In genomic region chr13:29593605-29594297, GRCh38 we compare ENCODE assay signal across 8 cellular contexts. TPM values are rescaled to one million over a fixed set of nuclear protein-coding genes. Genes with fewer than 3 reads are reported as not detected.
A peak's percentile ranks its signal among the peaks of the same experiment; 100 is the strongest.
DNase-seq lines count a peak whose midpoint lies in the region; ATAC-seq and TF ChIP-seq lines count a peak whose summit lies in the region.

No MANE protein-coding gene starts in this region.

- H3K27me3 Mint-ChIP-seq in activated naive CD4-positive, alpha-beta T cell treated with anti-CD3 and anti-CD28 coated beads for 36 hours (ENCODE audit: low read depth), result no peaks in the 10 kb centered on the region
- H3K27me3 Mint-ChIP-seq in activated CD8-positive, alpha-beta T cell treated with anti-CD3 and anti-CD28 coated beads, Interleukin-2, amount 10 ng/mL, durations not matched to agents 7 days and 5 days (ENCODE audit: low read depth), result no peaks in the 10 kb centered on the region

- no peaks in the 10 kb centered on the region for H3K9me3 ChIP-seq in hepatocyte (ENCODE audit: low read depth)
- H3K9me3 ChIP-seq in tibial artery, result no peaks in the 10 kb centered on the region

- CTCF ChIA-PET in activated naive CD4-positive, alpha-beta T cell treated with anti-CD3 and anti-CD28 coated beads for 36 hours (lab: Charles Lee), result no interaction called here
- CTCF ChIA-PET in activated CD8-positive, alpha-beta T cell treated with anti-CD3 and anti-CD28 coated beads, Interleukin-2, amount 10 ng/mL, durations not matched to agents 7 days and 5 days (lab: Charles Lee), result no interaction called here

- no peaks in the 10 kb centered on the region for H3K36me3 ChIP-seq in hepatocyte (replicated peaks; ENCODE audit: insufficient read depth, low read depth)
- H3K36me3 ChIP-seq in tibial artery, result no peaks in the 10 kb centered on the region

- H3K79me2 ChIP-seq in hepatocyte, result peaks cover 61% of the 10 kb centered on the region

- peaks cover 27% of the 10 kb centered on the region for H4K20me1 ChIP-seq in hepatocyte (ENCODE audit: insufficient read depth, poor library complexity, severe bottlenecking)

- intact Hi-C loops in activated naive CD4-positive, alpha-beta T cell treated with anti-CD3 and anti-CD28 coated beads for 36 hours (cut with micrococcal nuclease), result loop anchor here (2.0 to 10.0 kb wide), 7 partner anchors 341 to 1611 kb away; partner anchors contain the start of genes HMGB1, POMP, SLC46A3 and USPL1
- intact Hi-C loops in tibial artery (cut with DNase I; ENCODE audit: low total_unique reads), result no loop called here

- peaks cover 35% of the 10 kb centered on the region for H3K36me3 Mint-ChIP-seq in activated naive CD4-positive, alpha-beta T cell treated with anti-CD3 and anti-CD28 coated beads for 36 hours (ENCODE audit: low read depth)
- peaks cover 22% of the 10 kb centered on the region for H3K36me3 Mint-ChIP-seq in activated CD8-positive, alpha-beta T cell treated with anti-CD3 and anti-CD28 coated beads, Interleukin-2, amount 10 ng/mL, durations not matched to agents 7 days and 5 days (ENCODE audit: low read depth)

- POLR2A ChIA-PET in activated CD8-positive, alpha-beta T cell treated with anti-CD3 and anti-CD28 coated beads, Interleukin-2, amount 10 ng/mL, durations not matched to agents 7 days and 5 days (lab: Charles Lee), result no interaction called here

- peak overlapping the region; percentile 95 for H3K4me2 ChIP-seq in hepatocyte

- no peaks in the 10 kb centered on the region for H3K9me3 Mint-ChIP-seq in activated naive CD4-positive, alpha-beta T cell treated with anti-CD3 and anti-CD28 coated beads for 36 hours
- no peaks in the 10 kb centered on the region for H3K9me3 Mint-ChIP-seq in activated CD8-positive, alpha-beta T cell treated with anti-CD3 and anti-CD28 coated beads, Interleukin-2, amount 10 ng/mL, durations not matched to agents 7 days and 5 days (ENCODE audit: insufficient read depth)

- no peaks in the 10 kb centered on the region for H3K9me2 ChIP-seq in hepatocyte (replicated peaks; ENCODE audit: insufficient read depth)

- no peak for ATAC-seq in activated CD8-positive, alpha-beta T cell treated with anti-CD3 and anti-CD28 coated beads, Interleukin-2, amount 10 ng/mL, durations not matched to agents 7 days and 5 days

- peaks cover 4% of the 10 kb centered on the region for H3K4me1 ChIP-seq in hepatocyte (ENCODE audit: insufficient read depth)
- peaks cover 0 to 32% (median 21%) of the 10 kb centered on the region in 4 donors for H3K4me1 ChIP-seq in tibial artery

- H3K4me1 Mint-ChIP-seq in activated naive CD4-positive, alpha-beta T cell treated with anti-CD3 and anti-CD28 coated beads for 36 hours (ENCODE audit: low read depth), result peaks cover 56% of the 10 kb centered on the region
- peaks cover 49% of the 10 kb centered on the region for H3K4me1 Mint-ChIP-seq in activated CD8-positive, alpha-beta T cell treated with anti-CD3 and anti-CD28 coated beads, Interleukin-2, amount 10 ng/mL, durations not matched to agents 7 days and 5 days (ENCODE audit: low read depth)

- H3K27ac Mint-ChIP-seq in activated naive CD4-positive, alpha-beta T cell treated with anti-CD3 and anti-CD28 coated beads for 36 hours, result peak overlapping the region; percentile 95
- peak overlapping the region; percentile 95 for H3K27ac Mint-ChIP-seq in activated CD8-positive, alpha-beta T cell treated with anti-CD3 and anti-CD28 coated beads, Interleukin-2, amount 10 ng/mL, durations not matched to agents 7 days and 5 days

- H2AFZ ChIP-seq in hepatocyte, result no peak overlapping the region

- peaks cover 9% of the 10 kb centered on the region for H3K27me3 ChIP-seq in hepatocyte
- no peaks in the 10 kb centered on the region for H3K27me3 ChIP-seq in tibial artery

- TF ChIP-seq CTCF in hepatocyte (IDR thresholded peaks at IDR 0.05; ENCODE audit: poor library complexity) (no peak), tibial artery (IDR thresholded peaks at IDR 0.05) (no peak)

- H3K4me3 Mint-ChIP-seq in activated naive CD4-positive, alpha-beta T cell treated with anti-CD3 and anti-CD28 coated beads for 36 hours, result peak overlapping the region; percentile 90
- H3K4me3 Mint-ChIP-seq in activated CD8-positive, alpha-beta T cell treated with anti-CD3 and anti-CD28 coated beads, Interleukin-2, amount 10 ng/mL, durations not matched to agents 7 days and 5 days, result peak overlapping the region; percentile 90

- DNase-seq in activated naive CD4-positive, alpha-beta T cell treated with anti-CD3 and anti-CD28 coated beads for 36 hours, result no peak
- no peak for DNase-seq in activated naive CD4-positive, alpha-beta T cell treated with Interleukin-2 at 50 U/mL for 16 hours
- DNase-seq in activated CD8-positive, alpha-beta T cell treated with anti-CD3 and anti-CD28 coated beads, Interleukin-2, amount 10 ng/mL, durations not matched to agents 7 days and 5 days, result no peak
- DNase-seq in hepatocyte (ENCODE audit: low spot score), result no peak
- DNase-seq in tibial artery, result no peak
- no peak for DNase-seq in NCI-H446 treated with DMSO at 0.1 percent for 48 hours (lab: John Stamatoyannopoulos, UW)
- no peak for DNase-seq in GOT3 (lab: John Stamatoyannopoulos, UW)
- DNase-seq in DMS 273 (lab: John Stamatoyannopoulos, UW; ENCODE audit: unreplicated experiment), result no peak

- no peak overlapping the region for H3K4me3 ChIP-seq in hepatocyte
- peak overlapping the region; percentile 72 to 97 for H3K4me3 ChIP-seq in tibial artery

- 79% methylated on average over 8 of the region's 8 CpGs for WGBS in hepatocyte (ENCODE audit: low lambda C conversion rate, missing lambda C conversion rate)

- H3K27ac ChIP-seq in hepatocyte (peak overlapping the region; percentile 84), tibial artery (peak overlapping the region; percentile 93 to 98)

RNA-seq across cellular contexts. Expression of gene SLC7A1, which starts 1.7 kb away (rescaled TPM):
- total RNA-seq in activated naive CD4-positive, alpha-beta T cell treated with anti-CD3 and anti-CD28 coated beads for 36 hours, result 100 to 1,000 TPM; 115 to 119 TPM
- total RNA-seq in activated CD8-positive, alpha-beta T cell treated with anti-CD3 and anti-CD28 coated beads, Interleukin-2, amount 10 ng/mL, durations not matched to agents 7 days and 5 days, result 10 to 100 TPM; 72.9 to 78.1 TPM
- total RNA-seq in hepatocyte, result 10.8 and 16.2 TPM in 2 replicates
- polyA plus RNA-seq in hepatocyte, result 9.8 and 10.1 TPM in 2 replicates
